1 cellular context compared by ENCODE assay signal in the genomic region with DNA sequence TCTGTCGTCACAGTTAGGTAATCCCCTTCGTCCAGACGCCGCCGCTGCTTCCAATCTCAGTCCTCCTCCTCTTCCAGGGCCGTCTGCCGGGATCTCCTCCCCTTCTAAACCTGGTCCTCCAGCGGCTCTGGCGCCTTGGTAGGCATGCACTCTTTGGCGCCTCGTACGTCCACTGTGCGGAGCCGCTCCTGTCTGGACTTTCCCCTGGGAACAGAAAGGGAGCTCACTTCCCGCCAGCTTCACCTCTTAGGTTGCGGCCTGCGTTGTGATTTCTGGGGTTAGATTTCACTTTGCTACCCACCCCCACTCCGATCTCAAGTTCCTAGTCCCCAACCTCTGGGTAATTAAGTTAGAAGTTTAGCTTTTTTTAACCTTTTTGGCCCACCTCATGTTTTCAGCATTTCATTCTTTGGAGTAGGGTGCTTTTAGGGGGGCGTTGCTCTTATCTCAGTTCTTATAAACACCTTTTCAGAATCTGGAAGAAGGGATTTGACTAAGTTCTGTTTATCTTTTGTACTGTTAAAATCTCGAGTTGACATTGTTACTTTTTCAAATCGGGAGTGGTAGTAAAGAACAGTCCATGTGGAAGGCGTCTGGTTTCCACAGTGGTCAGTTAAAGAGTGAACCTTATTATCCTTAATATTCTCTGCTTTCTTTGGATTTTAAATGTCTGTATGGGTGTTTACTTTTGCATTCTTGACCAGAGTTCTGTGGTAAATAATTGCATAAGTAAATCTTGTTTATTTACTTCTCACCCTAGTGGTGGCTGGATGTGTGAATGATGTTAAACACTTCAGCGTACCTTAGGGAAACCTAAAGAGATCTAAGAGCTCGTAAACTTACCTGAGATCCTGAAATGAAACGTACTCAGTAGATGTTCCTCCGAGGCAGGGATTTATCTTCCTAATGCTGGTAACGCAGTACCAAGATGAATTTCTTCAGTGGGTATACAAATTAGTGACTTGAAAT.
TF ChIP-seq lines count a peak whose summit lies in the region.

No MANE protein-coding gene starts in this region.

TF ChIP-seq in HepG2, 621 proteins besides CTCF, POLR2A, EP300 and RAD21 (continues in another document):
- TF ChIP-seq, protein P1, sequence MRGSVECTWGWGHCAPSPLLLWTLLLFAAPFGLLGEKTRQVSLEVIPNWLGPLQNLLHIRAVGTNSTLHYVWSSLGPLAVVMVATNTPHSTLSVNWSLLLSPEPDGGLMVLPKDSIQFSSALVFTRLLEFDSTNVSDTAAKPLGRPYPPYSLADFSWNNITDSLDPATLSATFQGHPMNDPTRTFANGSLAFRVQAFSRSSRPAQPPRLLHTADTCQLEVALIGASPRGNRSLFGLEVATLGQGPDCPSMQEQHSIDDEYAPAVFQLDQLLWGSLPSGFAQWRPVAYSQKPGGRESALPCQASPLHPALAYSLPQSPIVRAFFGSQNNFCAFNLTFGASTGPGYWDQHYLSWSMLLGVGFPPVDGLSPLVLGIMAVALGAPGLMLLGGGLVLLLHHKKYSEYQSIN (CRISPR knock-in tag; IDR thresholded peaks at IDR 0.05; ENCODE audit: borderline replicate concordance) = no peak
- 0 out of 2 replicates have a peak, but pooled peaks have one; percentile 30 for TF ChIP-seq NFKB2 (CRISPR knock-in tag; IDR thresholded peaks at IDR 0.05; ENCODE audit: borderline replicate concordance)
- no peak for TF ChIP-seq KDM4B (CRISPR knock-in tag; IDR thresholded peaks at IDR 0.05)
- TF ChIP-seq HHEX (CRISPR knock-in tag; IDR thresholded peaks at IDR 0.05) = no peak
- peak; percentile 8; the same call in 1 of the 2 replicates for TF ChIP-seq DMAP1 (CRISPR knock-in tag; IDR thresholded peaks at IDR 0.05)
- TF ChIP-seq, protein P2, sequence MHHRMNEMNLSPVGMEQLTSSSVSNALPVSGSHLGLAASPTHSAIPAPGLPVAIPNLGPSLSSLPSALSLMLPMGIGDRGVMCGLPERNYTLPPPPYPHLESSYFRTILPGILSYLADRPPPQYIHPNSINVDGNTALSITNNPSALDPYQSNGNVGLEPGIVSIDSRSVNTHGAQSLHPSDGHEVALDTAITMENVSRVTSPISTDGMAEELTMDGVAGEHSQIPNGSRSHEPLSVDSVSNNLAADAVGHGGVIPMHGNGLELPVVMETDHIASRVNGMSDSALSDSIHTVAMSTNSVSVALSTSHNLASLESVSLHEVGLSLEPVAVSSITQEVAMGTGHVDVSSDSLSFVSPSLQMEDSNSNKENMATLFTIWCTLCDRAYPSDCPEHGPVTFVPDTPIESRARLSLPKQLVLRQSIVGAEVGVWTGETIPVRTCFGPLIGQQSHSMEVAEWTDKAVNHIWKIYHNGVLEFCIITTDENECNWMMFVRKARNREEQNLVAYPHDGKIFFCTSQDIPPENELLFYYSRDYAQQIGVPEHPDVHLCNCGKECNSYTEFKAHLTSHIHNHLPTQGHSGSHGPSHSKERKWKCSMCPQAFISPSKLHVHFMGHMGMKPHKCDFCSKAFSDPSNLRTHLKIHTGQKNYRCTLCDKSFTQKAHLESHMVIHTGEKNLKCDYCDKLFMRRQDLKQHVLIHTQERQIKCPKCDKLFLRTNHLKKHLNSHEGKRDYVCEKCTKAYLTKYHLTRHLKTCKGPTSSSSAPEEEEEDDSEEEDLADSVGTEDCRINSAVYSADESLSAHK (CRISPR knock-in tag; IDR thresholded peaks at IDR 0.05; ENCODE audit: borderline replicate concordance) = 0 out of 2 replicates have a peak, but pooled peaks have one; percentile 23
- TF ChIP-seq MXD1 (CRISPR knock-in tag; IDR thresholded peaks at IDR 0.05) = 0 out of 2 replicates have a peak, but pooled peaks have one; percentile 33
- TF ChIP-seq, protein P3, sequence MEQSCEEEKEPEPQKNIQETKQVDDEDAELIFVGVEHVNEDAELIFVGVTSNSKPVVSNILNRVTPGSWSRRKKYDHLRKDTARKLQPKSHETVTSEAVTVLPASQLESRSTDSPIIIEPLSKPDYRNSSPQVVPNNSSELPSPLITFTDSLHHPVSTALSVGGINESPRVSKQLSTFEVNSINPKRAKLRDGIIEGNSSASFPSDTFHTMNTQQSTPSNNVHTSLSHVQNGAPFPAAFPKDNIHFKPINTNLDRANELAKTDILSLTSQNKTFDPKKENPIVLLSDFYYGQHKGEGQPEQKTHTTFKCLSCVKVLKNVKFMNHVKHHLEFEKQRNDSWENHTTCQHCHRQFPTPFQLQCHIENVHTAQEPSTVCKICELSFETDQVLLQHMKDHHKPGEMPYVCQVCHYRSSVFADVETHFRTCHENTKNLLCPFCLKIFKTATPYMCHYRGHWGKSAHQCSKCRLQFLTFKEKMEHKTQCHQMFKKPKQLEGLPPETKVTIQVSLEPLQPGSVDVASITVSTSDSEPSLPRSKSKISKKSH (CRISPR knock-in tag; IDR thresholded peaks at IDR 0.05; ENCODE audit: borderline replicate concordance) = peak; percentile 57; the same call in 1 of the 2 replicates
- peak; percentile 8; the same call in 1 of the 2 replicates for TF ChIP-seq SIN3B (IDR thresholded peaks at IDR 0.05; ENCODE audit: low read length)
- TF ChIP-seq, protein P4, sequence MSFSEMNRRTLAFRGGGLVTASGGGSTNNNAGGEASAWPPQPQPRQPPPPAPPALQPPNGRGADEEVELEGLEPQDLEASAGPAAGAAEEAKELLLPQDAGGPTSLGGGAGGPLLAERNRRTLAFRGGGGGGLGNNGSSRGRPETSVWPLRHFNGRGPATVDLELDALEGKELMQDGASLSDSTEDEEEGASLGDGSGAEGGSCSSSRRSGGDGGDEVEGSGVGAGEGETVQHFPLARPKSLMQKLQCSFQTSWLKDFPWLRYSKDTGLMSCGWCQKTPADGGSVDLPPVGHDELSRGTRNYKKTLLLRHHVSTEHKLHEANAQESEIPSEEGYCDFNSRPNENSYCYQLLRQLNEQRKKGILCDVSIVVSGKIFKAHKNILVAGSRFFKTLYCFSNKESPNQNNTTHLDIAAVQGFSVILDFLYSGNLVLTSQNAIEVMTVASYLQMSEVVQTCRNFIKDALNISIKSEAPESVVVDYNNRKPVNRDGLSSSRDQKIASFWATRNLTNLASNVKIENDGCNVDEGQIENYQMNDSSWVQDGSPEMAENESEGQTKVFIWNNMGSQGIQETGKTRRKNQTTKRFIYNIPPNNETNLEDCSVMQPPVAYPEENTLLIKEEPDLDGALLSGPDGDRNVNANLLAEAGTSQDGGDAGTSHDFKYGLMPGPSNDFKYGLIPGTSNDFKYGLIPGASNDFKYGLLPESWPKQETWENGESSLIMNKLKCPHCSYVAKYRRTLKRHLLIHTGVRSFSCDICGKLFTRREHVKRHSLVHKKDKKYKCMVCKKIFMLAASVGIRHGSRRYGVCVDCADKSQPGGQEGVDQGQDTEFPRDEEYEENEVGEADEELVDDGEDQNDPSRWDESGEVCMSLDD (CRISPR knock-in tag; IDR thresholded peaks at IDR 0.05; ENCODE audit: borderline replicate concordance) = no peak
- TF ChIP-seq NCOR1 (IDR thresholded peaks at IDR 0.05; ENCODE audit: borderline replicate concordance, low read length) = no peak; the same call in 1 of the 2 replicates
- TF ChIP-seq ZNF660 (CRISPR knock-in tag; IDR thresholded peaks at IDR 0.05; ENCODE audit: borderline replicate concordance, low read depth) = no peak
- no peak for TF ChIP-seq ONECUT2 (CRISPR knock-in tag; IDR thresholded peaks at IDR 0.05)
- peak; percentile 44; the same call in 1 of the 2 replicates for TF ChIP-seq ZNF543 (CRISPR knock-in tag; IDR thresholded peaks at IDR 0.05)
- 0 out of 2 replicates have a peak, but pooled peaks have one; percentile 1 for TF ChIP-seq ZNF776 (CRISPR knock-in tag; IDR thresholded peaks at IDR 0.05)
- peak; percentile 17 for TF ChIP-seq ZNF883 (CRISPR knock-in tag; IDR thresholded peaks at IDR 0.05; ENCODE audit: not compliant biosample characterization)
- TF ChIP-seq SIN3A (IDR thresholded peaks at IDR 0.05; ENCODE audit: borderline replicate concordance, low read depth, low read length) = 0 out of 2 replicates have a peak, but pooled peaks have one; percentile 78
- no peak for TF ChIP-seq HOXA5 (CRISPR knock-in tag; IDR thresholded peaks at IDR 0.05)
- no peak for TF ChIP-seq ZNF775 (CRISPR knock-in tag; IDR thresholded peaks at IDR 0.05; ENCODE audit: borderline replicate concordance)
- TF ChIP-seq MBD4 (IDR thresholded peaks at IDR 0.05; ENCODE audit: borderline replicate concordance, low read length) = no peak
- TF ChIP-seq HNRNPL (IDR thresholded peaks at IDR 0.05; ENCODE audit: low read depth, low read length) = 0 out of 2 replicates have a peak, but pooled peaks have one; percentile 25
- TF ChIP-seq MIER2 (CRISPR knock-in tag; IDR thresholded peaks at IDR 0.05) = no peak
- no peak for TF ChIP-seq RFX3 (CRISPR knock-in tag; IDR thresholded peaks at IDR 0.05)
- TF ChIP-seq PTBP1 (IDR thresholded peaks at IDR 0.05; ENCODE audit: low read depth, low read length, poor library complexity, severe bottlenecking) = peak; percentile 55
- 0 out of 2 replicates have a peak, but pooled peaks have one; percentile 6 for TF ChIP-seq ZNF780A (CRISPR knock-in tag; IDR thresholded peaks at IDR 0.05)
- no peak for TF ChIP-seq NFE2L1 (CRISPR knock-in tag; IDR thresholded peaks at IDR 0.05; ENCODE audit: borderline replicate concordance)
- TF ChIP-seq KAT8 (CRISPR knock-in tag; IDR thresholded peaks at IDR 0.05) = no peak
- TF ChIP-seq ZNF501 (CRISPR knock-in tag; IDR thresholded peaks at IDR 0.05) = peak; percentile 89
- 0 out of 2 replicates have a peak, but pooled peaks have one; percentile 47 for TF ChIP-seq ZNF570 (CRISPR knock-in tag; IDR thresholded peaks at IDR 0.05; ENCODE audit: borderline replicate concordance)
- 0 out of 2 replicates have a peak, but pooled peaks have one; percentile 51 for TF ChIP-seq ZNF383 (CRISPR knock-in tag; IDR thresholded peaks at IDR 0.05; ENCODE audit: borderline replicate concordance)
- peak in 1 of 2 experiments; percentile 25; a peak in 1 of 4 replicates for TF ChIP-seq HMGXB4 (CRISPR knock-in tag; IDR thresholded peaks at IDR 0.05; ENCODE audit: borderline replicate concordance in 1 of 2, low read depth in 1 of 2)
- 0 out of 2 replicates have a peak, but pooled peaks have one; percentile 11 for TF ChIP-seq ZSCAN30 (CRISPR knock-in tag; IDR thresholded peaks at IDR 0.05)
- 0 out of 2 replicates have a peak, but pooled peaks have one; percentile 56 for TF ChIP-seq ZNF34 (CRISPR knock-in tag; IDR thresholded peaks at IDR 0.05; ENCODE audit: borderline replicate concordance)
- 0 out of 2 replicates have a peak, but pooled peaks have one; percentile 18 for TF ChIP-seq ZFP36L1 (CRISPR knock-in tag; IDR thresholded peaks at IDR 0.05)
- TF ChIP-seq RFXAP (CRISPR knock-in tag; IDR thresholded peaks at IDR 0.05; ENCODE audit: borderline replicate concordance) = peak; percentile 3; the same call in 1 of the 2 replicates
- TF ChIP-seq PITX1 (CRISPR knock-in tag; IDR thresholded peaks at IDR 0.05) = no peak
- TF ChIP-seq ELF4 (CRISPR knock-in tag; IDR thresholded peaks at IDR 0.05; ENCODE audit: borderline replicate concordance) = no peak
- no peak for TF ChIP-seq AHDC1 (CRISPR knock-in tag; IDR thresholded peaks at IDR 0.05; ENCODE audit: borderline replicate concordance)
- TF ChIP-seq LCORL (IDR thresholded peaks at IDR 0.05) = no peak
- no peak for TF ChIP-seq LCORL (CRISPR knock-in tag; IDR thresholded peaks at IDR 0.05)
- TF ChIP-seq ZNF709 (CRISPR knock-in tag; IDR thresholded peaks at IDR 0.05) = 0 out of 2 replicates have a peak, but pooled peaks have one; percentile 8
- TF ChIP-seq ZNF746 (CRISPR knock-in tag; IDR thresholded peaks at IDR 0.05) = peak; percentile 19; the same call in 1 of the 2 replicates
- no peak for TF ChIP-seq PCBP2 (optimal IDR thresholded peaks at IDR 0.05; ENCODE audit: low read depth, low read length, poor library complexity, severe bottlenecking)
- 0 out of 2 replicates have a peak, but pooled peaks have one; percentile 14 for TF ChIP-seq ZMAT3 (CRISPR knock-in tag; conservative IDR thresholded peaks at IDR 0.05)
